Comparison of ENCODE assay signal across 26 cellular contexts in the genomic region with DNA sequence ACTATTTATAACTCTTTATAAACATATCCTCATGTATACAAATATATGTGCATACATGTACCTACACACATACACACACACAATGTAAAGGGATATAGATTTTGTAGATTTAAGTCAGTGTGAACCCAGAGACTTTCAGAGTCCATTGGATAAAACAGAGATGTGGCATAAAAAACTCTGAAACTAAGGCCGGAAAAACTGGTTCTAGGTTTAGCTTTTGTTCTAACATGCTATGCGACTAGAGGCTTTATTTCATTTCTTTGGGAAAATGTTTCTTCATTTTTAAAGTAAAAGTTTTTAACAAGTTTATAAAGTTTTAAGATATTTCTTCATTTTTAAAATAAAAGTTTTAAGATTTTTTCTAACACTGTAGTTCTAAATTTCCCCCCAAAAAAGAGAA. TPM values are rescaled to one million over a fixed set of nuclear protein-coding genes. Genes with fewer than 3 reads are reported as not detected.
"Had no signal": no experiment of that assay in that cellular context is flagged by ENCODE, and none has a peak within 500 bp of the region (broad histone marks: within the 10 kb centered on the region; RNA-seq: fewer than 3 reads in every experiment).

No MANE protein-coding gene starts in this region.

- H3K9me3 ChIP-seq: colonic mucosa, esophagus squamous epithelium, gastrocnemius medialis, heart right ventricle, left lung, lower lobe of right lung, mucosa of descending colon had no signal

- H3K36me3 Mint-ChIP-seq: mesothelial cell of epicardium had no signal

- H3K27ac Mint-ChIP-seq: dendritic cell treated with granulocyte-macrophage colony-stimulating factor and Interleukin-4, amounts not matched to agents 40 ng/mL and 50 ng/mL, for 4 days; effector memory CD8-positive, alpha-beta T cell; endodermal cell; mesothelial cell of epicardium had no signal

- H3K4me1 ChIP-seq: colonic mucosa, gastrocnemius medialis, heart right ventricle, left lung, lower lobe of right lung had no signal

- H3K27ac ChIP-seq: colonic mucosa, gastrocnemius medialis, heart right ventricle, left lung, lower lobe of right lung had no signal

- H3K36me3 ChIP-seq: colonic mucosa, esophagus squamous epithelium, gastrocnemius medialis, heart right ventricle, left lung, lower lobe of right lung had no signal

- H3K4me3 Mint-ChIP-seq: dendritic cell treated with granulocyte-macrophage colony-stimulating factor and Interleukin-4, amounts not matched to agents 40 ng/mL and 50 ng/mL, for 4 days; effector memory CD8-positive, alpha-beta T cell; endodermal cell; mesothelial cell of epicardium had no signal

- H3K27me3 ChIP-seq: colonic mucosa, esophagus squamous epithelium, gastrocnemius medialis, heart right ventricle, left lung had no signal

- H3K9me3 Mint-ChIP-seq: dendritic cell treated with granulocyte-macrophage colony-stimulating factor and Interleukin-4, amounts not matched to agents 40 ng/mL and 50 ng/mL, for 4 days; effector memory CD8-positive, alpha-beta T cell; endodermal cell had no signal

- DNase-seq: colonic mucosa; cortex of kidney; effector CD8-positive, alpha-beta T cell; effector memory CD8-positive, alpha-beta T cell; esophagus squamous epithelium; foreskin fibroblast; foreskin melanocyte; gastrocnemius medialis; head of caudate nucleus; heart right ventricle; hippocampal formation; left cardiac atrium; left lung; left ventricle myocardium superior; lower lobe of right lung; mesenchymal stem cell; mucosa of descending colon had no signal

- H3K4me3 ChIP-seq: colonic mucosa, esophagus squamous epithelium, gastrocnemius medialis, heart right ventricle, left lung, lower lobe of right lung, mucosa of descending colon had no signal

RNA-seq across cellular contexts. Expression of gene ZPLD1, which starts 36.7 kb away (rescaled TPM):
- total RNA-seq: chondrocyte, dermis microvascular lymphatic vessel endothelial cell, esophagus squamous epithelium, glomerular endothelial cell, heart right ventricle, left ventricle myocardium superior, lower lobe of right lung, lung microvascular endothelial cell, mesenteric fat pad had no signal
- polyA plus RNA-seq: esophagus had no signal
